9 cellular contexts compared by ENCODE assay signal in the genomic region with DNA sequence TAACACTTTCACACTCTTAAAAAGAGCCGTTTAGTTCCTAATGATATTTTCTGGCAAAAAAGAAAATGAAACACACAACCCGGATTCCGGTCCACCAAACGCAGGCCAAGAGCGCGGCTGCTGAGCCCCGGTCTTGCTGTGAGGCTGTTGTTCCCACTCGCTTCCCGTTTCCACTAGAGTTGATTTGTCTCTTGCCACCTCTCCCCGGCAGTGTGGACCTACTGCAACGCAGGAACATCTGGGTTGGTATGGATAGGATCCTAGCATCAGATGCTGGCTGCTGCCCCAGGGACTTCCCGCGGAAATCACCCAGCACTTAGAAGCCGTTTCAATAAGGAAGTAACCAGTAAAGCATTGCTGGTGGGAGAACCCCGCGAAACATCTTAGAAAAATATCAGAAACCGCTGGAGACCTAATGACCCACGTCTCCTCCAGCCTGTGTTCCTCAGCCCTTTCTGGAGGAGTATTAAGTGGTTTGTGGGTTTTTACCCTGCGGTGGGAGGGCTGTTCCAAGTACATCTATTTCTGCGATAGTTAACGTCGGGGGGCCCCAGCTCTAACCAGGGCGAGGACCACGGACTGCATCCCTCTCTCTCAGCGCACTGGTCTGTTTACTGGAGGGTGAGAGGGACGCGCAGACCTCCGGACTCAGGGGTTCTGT.
DNase-seq lines count a peak whose midpoint lies in the region; ATAC-seq, FAIRE-seq and TF ChIP-seq lines count a peak whose summit lies in the region.
"Had no signal": no experiment of that assay in that cellular context is flagged by ENCODE, and none has a peak within 500 bp of the region (broad histone marks: within the 10 kb centered on the region; RNA-seq: fewer than 3 reads in every experiment).

No MANE protein-coding gene starts in this region.

- H3K4me3 ChIP-seq in brain microvascular endothelial cell (ENCODE audit: low read depth, low read length) = peak overlapping the region; percentile 78
- H3K4me3 ChIP-seq: K562 had no signal

- no peaks in the 10 kb centered on the region for H3K9me3 Mint-ChIP-seq in T-helper 2 cell treated with Interferon-gamma antibody and Interleukin-4, amounts not matched to agents 5 μg/mL and 100 μg/mL, for 36 hours

- peaks cover 43% of the 10 kb centered on the region for H3K36me3 Mint-ChIP-seq in T-helper 2 cell treated with Interferon-gamma antibody and Interleukin-4, amounts not matched to agents 5 μg/mL and 100 μg/mL, for 36 hours (ENCODE audit: low read depth)

- DNase-seq in AG20443 (ENCODE audit: low spot score) = peak; percentile 53
- peak; percentile 46 for DNase-seq in GM19239 (ENCODE audit: insufficient read length, low spot score)
- peak; percentile 79 for DNase-seq in T-helper 2 cell treated with Interferon-gamma antibody and Interleukin-4, amounts not matched to agents 5 μg/mL and 100 μg/mL, for 36 hours (ENCODE audit: low spot score)
- peak; percentile 46 for DNase-seq in brain microvascular endothelial cell
- DNase-seq in kidney tubule cell (ENCODE audit: low spot score) = peak; percentile 45
- peak; percentile 48 for DNase-seq in stimulated activated CD4-positive, alpha-beta T cell treated with anti-CD3 and anti-CD28 coated beads, Interleukin-2, amount 100 ng/mL, for 4 hours (ENCODE audit: low read depth)
- no peak for DNase-seq in NCI-H2029 treated with DMSO at 0.1 percent for 48 hours (lab: John Stamatoyannopoulos, UW)

- H3K27ac ChIP-seq in brain microvascular endothelial cell = peak overlapping the region; percentile 40

- peaks cover 24% of the 10 kb centered on the region for H3K27me3 Mint-ChIP-seq in T-helper 2 cell treated with Interferon-gamma antibody and Interleukin-4, amounts not matched to agents 5 μg/mL and 100 μg/mL, for 36 hours (ENCODE audit: low read depth)

- no peak for TF ChIP-seq CTCF in brain microvascular endothelial cell (IDR thresholded peaks at IDR 0.05; ENCODE audit: low read depth, low read length, missing control alignments)

- peak overlapping the region; percentile 94 for H3K4me3 Mint-ChIP-seq in T-helper 2 cell treated with Interferon-gamma antibody and Interleukin-4, amounts not matched to agents 5 μg/mL and 100 μg/mL, for 36 hours

- FAIRE-seq in GM19239 (lab: Jason Lieb, UNC) = peak; percentile 100
- FAIRE-seq: K562 had no signal

- H3K4me1 Mint-ChIP-seq in T-helper 2 cell treated with Interferon-gamma antibody and Interleukin-4, amounts not matched to agents 5 μg/mL and 100 μg/mL, for 36 hours (ENCODE audit: low read depth) = peaks cover 54% of the 10 kb centered on the region

- in situ Hi-C loops in brain microvascular endothelial cell (cut with HindIII; ENCODE audit: low pct_ligation_motif_present, low sequenced_read_pairs) = no loop called here

- H3K36me3 ChIP-seq in brain microvascular endothelial cell (replicated peaks) = no peaks in the 10 kb centered on the region

- H3K27ac Mint-ChIP-seq in T-helper 2 cell treated with Interferon-gamma antibody and Interleukin-4, amounts not matched to agents 5 μg/mL and 100 μg/mL, for 36 hours = peak overlapping the region; percentile 99

- ATAC-seq in HG03442 (IDR thresholded peaks at IDR 0.05; ENCODE audit: unreplicated experiment) = peak; percentile 62
- ATAC-seq: K562 had no signal

- no peaks in the 10 kb centered on the region for H3K27me3 ChIP-seq in brain microvascular endothelial cell (replicated peaks)
